8 cellular contexts compared by ENCODE assay signal in genomic region chr3:44976002-44976815, GRCh38.
DNase-seq lines count a peak whose midpoint lies in the region; ATAC-seq and TF ChIP-seq lines count a peak whose summit lies in the region.

Gene EXOSC7, plus strand, starts transcription at chr3:44976244. Its CDS starts 34 bp downstream, at chr3:44976278.
Gene ZDHHC3, minus strand, starts transcription at chr3:44976174. Its CDS starts 16,738 bp downstream, at chr3:44959436.

- H3K27me3 ChIP-seq in DND-41 (ENCODE audit: insufficient read depth, low read length, poor library complexity) (no peaks in the 10 kb centered on the region), RWPE2 (ENCODE audit: insufficient read depth, poor library complexity, severe bottlenecking) (no peaks in the 10 kb centered on the region)

- H3K27ac ChIP-seq in DND-41 (ENCODE audit: low read length): peak within 1 kb of the TSS; percentile 81
- H3K27ac ChIP-seq in RWPE2 (ENCODE audit: poor library complexity, severe bottlenecking): peak within 1 kb of the TSS; percentile 78

- peak within 1 kb of the TSS; percentile 77 for H3K9ac ChIP-seq in DND-41 (ENCODE audit: low read depth, low read length)

- peaks cover 15% of the 10 kb centered on the region; the same call in 1 of the 2 replicates for H4K20me1 ChIP-seq in DND-41 (ENCODE audit: insufficient read depth, low read length)

- DNase-seq in DND-41 (peak; percentile 84), RWPE2 (ENCODE audit: low spot score) (peak; percentile 83), fibroblast of pulmonary artery (ENCODE audit: low read depth) (peak; percentile 87)
- DNase-seq in activated T-helper 9 cell treated with anti-CD3 and anti-CD28 coated beads, Interleukin-2, amount 50 U/mL, for 16 hours (ENCODE audit: low read depth): peak; percentile 82
- peak; percentile 89 for DNase-seq in stimulated activated naive CD8-positive, alpha-beta T cell treated with anti-CD3 and anti-CD28 coated beads, Interleukin-15, Interleukin-2, amounts not matched to agents 100 U/mL and 50 U/mL, for 24 hours

- H3K4me1 ChIP-seq in DND-41 (ENCODE audit: insufficient read depth, low read length) (peaks cover 43% of the 10 kb centered on the region), RWPE2 (ENCODE audit: insufficient read depth, poor library complexity, severe bottlenecking) (peaks cover 19% of the 10 kb centered on the region)

- H3K9me3 ChIP-seq in DND-41 (ENCODE audit: insufficient read depth, low read length, severe bottlenecking): no peaks in the 10 kb centered on the region
- no peaks in the 10 kb centered on the region for H3K9me3 ChIP-seq in RWPE2 (ENCODE audit: severe bottlenecking)

- peaks cover 35% of the 10 kb centered on the region for H3K4me1 Mint-ChIP-seq in nephron

- no peak for TF ChIP-seq CTCF in DND-41 (IDR thresholded peaks at IDR 0.05; ENCODE audit: borderline replicate concordance, extremely low read depth, low read length, poor library complexity, severe bottlenecking)
- TF ChIP-seq CTCF in RWPE2 (IDR thresholded peaks at IDR 0.05; ENCODE audit: poor library complexity, severe bottlenecking): no peak
- no peak for TF ChIP-seq CTCF in fibroblast of pulmonary artery (IDR thresholded peaks at IDR 0.05; ENCODE audit: low read length, missing control alignments)
- no peak for TF ChIP-seq CTCF in nephron (IDR thresholded peaks at IDR 0.05; ENCODE audit: unreplicated experiment in 3 of 3)

- H3K36me3 Mint-ChIP-seq in nephron (ENCODE audit: low read depth): no peaks in the 10 kb centered on the region

- peak within 1 kb of the TSS; percentile 99 to 100 (median 100) for H3K4me3 Mint-ChIP-seq in nephron

- H3K27ac Mint-ChIP-seq in nephron: peak within 1 kb of the TSS; percentile 84 to 97 (median 95)

- H3K4me3 ChIP-seq in DND-41 (ENCODE audit: low read depth in 1 of 2, low read length in 2 of 2) (peak within 1 kb of the TSS; percentile 78 to 99), RWPE2 (ENCODE audit: severe bottlenecking) (peak within 1 kb of the TSS; percentile 98), fibroblast of pulmonary artery (replicated peaks; ENCODE audit: low read depth, low read length) (peak within 1 kb of the TSS; percentile 98)

- H3K9me3 Mint-ChIP-seq in nephron: no peaks in the 10 kb centered on the region

- H3K79me2 ChIP-seq in DND-41 (ENCODE audit: insufficient read depth, low read length): peaks cover 94% of the 10 kb centered on the region

- peak within 1 kb of the TSS; percentile 93 for H2AFZ ChIP-seq in DND-41 (ENCODE audit: low read depth, low read length)

- no peaks in the 10 kb centered on the region for H3K36me3 ChIP-seq in DND-41 (ENCODE audit: insufficient read depth, low read length)
- H3K36me3 ChIP-seq in RWPE2 (ENCODE audit: low read depth): peaks cover 14% of the 10 kb centered on the region

- peak within 1 kb of the TSS; percentile 97 for H3K4me2 ChIP-seq in DND-41 (ENCODE audit: insufficient read depth, low read length)

- TF ChIP-seq RAD21 in Ishikawa (IDR thresholded peaks at IDR 0.05; ENCODE audit: low read depth): no peak

- peak; percentile 82 for ATAC-seq in DND-41 (ENCODE audit: insufficient read depth, low read depth)
- ATAC-seq in GM21576 (IDR thresholded peaks at IDR 0.05; ENCODE audit: unreplicated experiment): peak; percentile 78
- peak; percentile 71 for ATAC-seq in RWPE2 (ENCODE audit: low read depth)
- peak; percentile 88 for ATAC-seq in stimulated activated naive CD8-positive, alpha-beta T cell treated with anti-CD3 and anti-CD28 coated beads, Interleukin-15, Interleukin-2, amounts not matched to agents 100 U/mL and 50 U/mL, for 24 hours

- no peaks in the 10 kb centered on the region for H3K27me3 Mint-ChIP-seq in nephron (ENCODE audit: low read depth)

- no peak for TF ChIP-seq EP300 in Ishikawa (IDR thresholded peaks at IDR 0.05; ENCODE audit: borderline replicate concordance)

TF ChIP-seq in Ishikawa, 13 proteins besides CTCF, POLR2A, EP300 and RAD21:
- peak; percentile 45; the same call in 1 of the 2 replicates for TF ChIP-seq TCF12 (IDR thresholded peaks at IDR 0.05; ENCODE audit: low read depth)
- no peak for TF ChIP-seq CEBPB (IDR thresholded peaks at IDR 0.05)
- no peak for TF ChIP-seq EGR1 (IDR thresholded peaks at IDR 0.05)
- TF ChIP-seq MAX (IDR thresholded peaks at IDR 0.05): peak; percentile 75
- TF ChIP-seq TEAD4 (IDR thresholded peaks at IDR 0.05): peak; percentile 17; the same call in 1 of the 2 replicates
- TF ChIP-seq TAF1 (IDR thresholded peaks at IDR 0.05; ENCODE audit: low read depth): peak; percentile 93
- TF ChIP-seq FOXM1 (IDR thresholded peaks at IDR 0.05; ENCODE audit: borderline replicate concordance, low read depth): no peak
- TF ChIP-seq NFIC (IDR thresholded peaks at IDR 0.05): no peak
- TF ChIP-seq CREB1 (IDR thresholded peaks at IDR 0.05; ENCODE audit: low read depth): peak; percentile 94
- TF ChIP-seq YY1 (IDR thresholded peaks at IDR 0.05; ENCODE audit: low read depth): peak; percentile 96
- no peak; the same call in 1 of the 2 replicates for TF ChIP-seq USF1 (IDR thresholded peaks at IDR 0.05)
- TF ChIP-seq REST (IDR thresholded peaks at IDR 0.05; ENCODE audit: low read depth): no peak
- TF ChIP-seq ZBTB7A (IDR thresholded peaks at IDR 0.05; ENCODE audit: low read depth): no peak

Comparison
In these comparisons a context has a peak if more than half of its experiments do, and no peak if none do; other contexts are left out.
1. Peak in every context shown above with its lines: DNase-seq, ATAC-seq, H3K4me3 ChIP-seq and H3K27ac ChIP-seq.